22 cellular contexts compared by ENCODE assay signal in genomic region chr1:9319789-9320519, GRCh38. TPM values are rescaled to one million over a fixed set of nuclear protein-coding genes. Genes with fewer than 3 reads are reported as not detected.
DNase-seq lines count a peak whose midpoint lies in the region; ATAC-seq, FAIRE-seq and TF ChIP-seq lines count a peak whose summit lies in the region.
"Had no signal": no experiment of that assay in that cellular context is flagged by ENCODE, and none has a peak within 500 bp of the region (broad histone marks: within the 10 kb centered on the region; RNA-seq: fewer than 3 reads in every experiment).

No MANE protein-coding gene starts in this region.

- in situ Hi-C loops in IMR-90 (cut with MboI; ENCODE audit: low sequenced_read_pairs) = no loop called here
- in situ Hi-C loops in transverse colon (cut with MboI; ENCODE audit: low pct_ligation_motif_present in 1 of 4, low pct_unique_long_range_greater_than_20kb in 1 of 4, low sequenced_read_pairs in 3 of 4) = no loop called here

- peaks cover 20% of the 10 kb centered on the region for H3K36me3 Mint-ChIP-seq in astrocyte (ENCODE audit: low read depth, unreplicated experiment)
- H3K36me3 Mint-ChIP-seq in mesothelial cell of epicardium = no peaks in the 10 kb centered on the region
- H3K36me3 Mint-ChIP-seq: natural killer cell had no signal

- no peak overlapping the region for H3K56ac ChIP-seq in IMR-90 (ENCODE audit: extremely low read depth, insufficient read depth, low read length)

- no peak for DNase-seq in IMR-90
- no peak for DNase-seq in astrocyte (ENCODE audit: low read depth)
- no peak for DNase-seq in mesothelial cell of epicardium (ENCODE audit: low spot score in 2 of 2, unreplicated experiment in 2 of 2)
- no peak for DNase-seq in transverse colon
- DNase-seq in coronary artery (ENCODE audit: low spot score) = no peak
- DNase-seq in stimulated activated CD8-positive, alpha-beta memory T cell treated with anti-CD3 and anti-CD28 coated beads, Interleukin-4, amount 100 ng/mL, for 48 hours = no peak
- DNase-seq: activated CD4-positive, CD25-positive, alpha-beta regulatory T cell; DMS53; foreskin melanocyte; KG1; natural killer cell; NCI-H1092 treated with DMSO at 0.1 percent for 48 hours; NCI-H2171 treated with DMSO at 0.1 percent for 48 hours; SHP77 treated with DMSO at 0.1 percent for 48 hours; stimulated activated CD4-positive, alpha-beta T cell treated with anti-CD3 and anti-CD28 coated beads, Interleukin-1b, Interleukin-23, amount 100 ng/mL, for 48 hours; substantia nigra; T-helper 17 cell had no signal

- no peaks in the 10 kb centered on the region for H3K27me3 ChIP-seq in IMR-90 (ENCODE audit: control insufficient read depth, insufficient read depth, low read length)
- no peaks in the 10 kb centered on the region for H3K27me3 ChIP-seq in astrocyte (ENCODE audit: insufficient read depth, low read length)
- no peaks in the 10 kb centered on the region for H3K27me3 ChIP-seq in transverse colon
- H3K27me3 ChIP-seq: right atrium auricular region had no signal

- POLR2A ChIA-PET in IMR-90 (lab: Charles Lee; ENCODE audit: unreplicated experiment) = no interaction called here

- H4K8ac ChIP-seq in IMR-90 (ENCODE audit: low read depth in 2 of 2, low read length in 2 of 2) = peak overlapping the region in 1 of 2 experiments; percentile 41; a peak in 2 of 4 replicates

- H3K4me2 ChIP-seq in IMR-90 (ENCODE audit: low read depth, low read length) = peak overlapping the region; percentile 91
- H3K4me2 ChIP-seq in astrocyte (ENCODE audit: low read length) = peak overlapping the region; percentile 67

- no TSS peak for BruUV-seq in IMR-90 (replicated peaks; lab: Mats Ljungman, UMichigan)

- WGBS in IMR-90 (ENCODE audit: extremely low coverage in 2 of 2, insufficient read length in 1 of 2), 2 experiments = 94% methylated on average over 2 of the region's 21 CpGs; no CpG with 5 or more reads in 1 of the 2 experiments
- 63% methylated on average over 18 of the region's 21 CpGs; no CpG with 5 or more reads in 1 of the 2 donors for WGBS in transverse colon (ENCODE audit: low coverage in 1 of 2), 2 donors

- TF ChIP-seq RAD21 in IMR-90 (IDR thresholded peaks at IDR 0.05; ENCODE audit: low read length) = no peak

- peak overlapping the region; percentile 69 for H2BK120ac ChIP-seq in IMR-90 (ENCODE audit: low read depth, low read length)

- H3K4me3 Mint-ChIP-seq in astrocyte (ENCODE audit: unreplicated experiment) (no peak overlapping the region), mesothelial cell of epicardium (no peak overlapping the region)
- H3K4me3 Mint-ChIP-seq: central memory CD8-positive, alpha-beta T cell; natural killer cell; T-helper 17 cell had no signal

- peak overlapping the region; percentile 59; the same call in 1 of the 2 replicates for H3K18ac ChIP-seq in IMR-90 (ENCODE audit: low read depth, low read length)

- no peak overlapping the region for H3K4me3 ChIP-seq in IMR-90 (ENCODE audit: insufficient read depth, low read depth, low read length)
- H3K4me3 ChIP-seq in astrocyte (ENCODE audit: insufficient read depth, low read depth, low read length) = no peak overlapping the region
- no peak overlapping the region for H3K4me3 ChIP-seq in transverse colon
- H3K4me3 ChIP-seq in coronary artery = no peak overlapping the region
- H3K4me3 ChIP-seq: right atrium auricular region had no signal

- H2BK20ac ChIP-seq in IMR-90 (ENCODE audit: low read depth, low read length) = peak overlapping the region; percentile 32; the same call in 1 of the 2 replicates

- H2AK5ac ChIP-seq in IMR-90 (ENCODE audit: low read depth, low read length) = peak overlapping the region; percentile 92

- no peaks in the 10 kb centered on the region for H3K9me3 Mint-ChIP-seq in astrocyte (ENCODE audit: unreplicated experiment)
- no peaks in the 10 kb centered on the region for H3K9me3 Mint-ChIP-seq in mesothelial cell of epicardium
- H3K9me3 Mint-ChIP-seq: activated T-helper 2 cell treated with anti-CD3 and anti-CD28 coated beads, Interferon-gamma antibody, Interleukin-2, Interleukin-4, amounts not matched to agents 10 μg/mL and 5 μg/mL and 100 μg/mL, durations not matched to agents 14 hours and 24 hours and 36 hours; central memory CD8-positive, alpha-beta T cell; natural killer cell had no signal

- peak overlapping the region; percentile 66 for H4K91ac ChIP-seq in IMR-90 (ENCODE audit: insufficient read depth, low read depth, low read length)

- H2AFZ ChIP-seq in IMR-90 (replicated peaks; ENCODE audit: low read length, poor library complexity) (peak overlapping the region; percentile 36), astrocyte (ENCODE audit: low read depth, low read length) (no peak overlapping the region)

- H3K9me1 ChIP-seq in IMR-90 (ENCODE audit: insufficient read depth, low read length) = peaks cover 64% of the 10 kb centered on the region

- intact Hi-C loops in IMR-90 (cut with micrococcal nuclease) = loop anchor here (2.0 kb wide), 1 partner anchor 25 kb away; no protein-coding TSS in a partner anchor
- intact Hi-C loops in transverse colon (cut with DNase I; ENCODE audit: low total_unique reads) = no loop called here

- peak overlapping the region; percentile 61 for H3K4ac ChIP-seq in IMR-90 (ENCODE audit: low read depth, low read length)

- H3K27ac ChIP-seq in IMR-90 (ENCODE audit: insufficient read depth, low read length) (no peak overlapping the region), astrocyte (ENCODE audit: low read depth, low read length) (no peak overlapping the region), transverse colon (peak overlapping the region; percentile 70 to 81 (median 76)), coronary artery (peak overlapping the region in 1 of 2 donors; percentile 79)
- H3K27ac ChIP-seq: C4-2B had no signal

- H3K4me1 ChIP-seq in IMR-90 (ENCODE audit: control insufficient read depth, insufficient read depth, low read length) = peaks cover 46% of the 10 kb centered on the region
- peaks cover 64% of the 10 kb centered on the region for H3K4me1 ChIP-seq in astrocyte (ENCODE audit: insufficient read depth, low read length)
- peaks cover 27 to 94% (median 67%) of the 10 kb centered on the region in 4 donors for H3K4me1 ChIP-seq in transverse colon

- no peak overlapping the region for H2BK15ac ChIP-seq in IMR-90 (ENCODE audit: low read depth, low read length)

- H3K79me1 ChIP-seq in IMR-90 (ENCODE audit: low read depth in 1 of 2, low read length in 2 of 2) = peaks cover 31 to 95% of the 10 kb centered on the region in 2 experiments

- TF ChIP-seq EP300 in transverse colon (IDR thresholded peaks at IDR 0.05; ENCODE audit: low read depth) = no peak

- no peak for FAIRE-seq in astrocyte (lab: Jason Lieb, UNC)

- dilution Hi-C loops in IMR-90 (cut with HindIII; ENCODE audit: low sequenced_read_pairs, unreplicated experiment) = no loop called here

- no peaks in the 10 kb centered on the region for H3K9me3 ChIP-seq in IMR-90 (ENCODE audit: control insufficient read depth, insufficient read depth, low read length)
- no peaks in the 10 kb centered on the region for H3K9me3 ChIP-seq in astrocyte (ENCODE audit: insufficient read depth, low read depth, low read length)
- no peaks in the 10 kb centered on the region for H3K9me3 ChIP-seq in transverse colon
- H3K9me3 ChIP-seq: right atrium auricular region had no signal

- no peak for ATAC-seq in IMR-90 (ENCODE audit: low read depth)
- ATAC-seq in HG02840 (IDR thresholded peaks at IDR 0.05; ENCODE audit: low FRiP score, unreplicated experiment) = no peak
- ATAC-seq: natural killer cell, T-helper 17 cell had no signal

- peak overlapping the region; percentile 44; the same call in 1 of the 2 replicates for H3K23ac ChIP-seq in IMR-90 (ENCODE audit: low read depth, low read length)

- H3K9ac ChIP-seq in IMR-90 (ENCODE audit: low read depth, low read length) (no peak overlapping the region), astrocyte (ENCODE audit: low read length) (no peak overlapping the region)

- peak overlapping the region; percentile 51; the same call in 1 of the 2 replicates for H3K14ac ChIP-seq in IMR-90 (replicated peaks; ENCODE audit: low read depth, low read length)

- peak overlapping the region; percentile 90 for H2BK5ac ChIP-seq in IMR-90 (ENCODE audit: low read depth, low read length, poor library complexity, severe bottlenecking)

- H4K5ac ChIP-seq in IMR-90 (ENCODE audit: low read depth, low read length) = no peak overlapping the region

- H3K36me3 ChIP-seq in IMR-90 (ENCODE audit: control insufficient read depth, insufficient read depth, low read length) (no peaks in the 10 kb centered on the region; the same call in 1 of the 2 replicates), astrocyte (ENCODE audit: insufficient read depth, low read length) (no peaks in the 10 kb centered on the region), transverse colon (no peaks in the 10 kb centered on the region)

- H4K20me1 ChIP-seq in IMR-90 (ENCODE audit: insufficient read depth, low read length) (peaks cover 99% of the 10 kb centered on the region), astrocyte (ENCODE audit: insufficient read depth, low read length) (peaks cover 97% of the 10 kb centered on the region)

- peaks cover 100% of the 10 kb centered on the region for H3K79me2 ChIP-seq in astrocyte (ENCODE audit: insufficient read depth, low read length)

- TF ChIP-seq CTCF in IMR-90 (conservative IDR thresholded peaks at IDR 0.05; ENCODE audit: low read depth, low read length) = no peak
- TF ChIP-seq CTCF in astrocyte (IDR thresholded peaks at IDR 0.05; ENCODE audit: insufficient read depth, low read depth, low read length) = no peak
- TF ChIP-seq CTCF in mesothelial cell of epicardium (IDR thresholded peaks at IDR 0.05; ENCODE audit: unreplicated experiment) = no peak
- no peak for TF ChIP-seq CTCF in transverse colon (IDR thresholded peaks at IDR 0.05)
- no peak for TF ChIP-seq CTCF in coronary artery (IDR thresholded peaks at IDR 0.05)

- H3K27me3 Mint-ChIP-seq in astrocyte (ENCODE audit: low read depth, unreplicated experiment) (no peaks in the 10 kb centered on the region), mesothelial cell of epicardium (ENCODE audit: low read depth) (no peaks in the 10 kb centered on the region)
- H3K27me3 Mint-ChIP-seq: central memory CD8-positive, alpha-beta T cell; T-helper 17 cell had no signal

- H2AK9ac ChIP-seq in IMR-90 (replicated peaks; ENCODE audit: low read depth, low read length, poor library complexity) = no peak overlapping the region

- H3K27ac Mint-ChIP-seq in astrocyte (ENCODE audit: unreplicated experiment) (no peak overlapping the region), mesothelial cell of epicardium (peak overlapping the region; percentile 91)
- H3K27ac Mint-ChIP-seq: activated T-helper 2 cell treated with anti-CD3 and anti-CD28 coated beads, Interferon-gamma antibody, Interleukin-2, Interleukin-4, amounts not matched to agents 10 μg/mL and 5 μg/mL and 100 μg/mL, durations not matched to agents 14 hours and 24 hours and 36 hours; natural killer cell; T-helper 17 cell had no signal

- H3K4me1 Mint-ChIP-seq in astrocyte (ENCODE audit: low read depth, unreplicated experiment) (peaks cover 54% of the 10 kb centered on the region), mesothelial cell of epicardium (peaks cover 35% of the 10 kb centered on the region)

- CTCF ChIA-PET in IMR-90 (lab: Yijun Ruan, JAX) = no interaction called here

- TF ChIP-seq POLR2A in IMR-90 (IDR thresholded peaks at IDR 0.05; ENCODE audit: low read depth, low read length) = no peak
- TF ChIP-seq POLR2A in transverse colon (IDR thresholded peaks at IDR 0.05) = no peak

RNA-seq across cellular contexts. Expression of gene SPSB1, which starts 27.3 kb away (rescaled TPM):
- total RNA-seq in IMR-90 (2012; rRNA removed) (15.0 and 16.7 TPM in 2 replicates), astrocyte (53.5 and 56.7 TPM in 2 replicates), mesothelial cell of epicardium (22.0 to 24.8 TPM (median 23.9 TPM) in 3 replicates), transverse colon (10 to 100 TPM; 40.0 to 82.1 (median 52.6) TPM)
- 17.6 and 19.8 TPM in 2 replicates for polyA plus RNA-seq in IMR-90 (2012; rRNA removed)
- 22.0 and 35.7 TPM in 2 replicates for polyA plus RNA-seq in IMR-90 (2012; cell fraction: cytosol; rRNA removed)
- 16.5 and 24.0 TPM in 2 replicates for polyA plus RNA-seq in IMR-90 (2012; cell fraction: nucleus; rRNA removed; ENCODE audit: low replicate concordance)

Comparison
In these comparisons a context has a peak if more than half of its experiments do, and no peak if none do; other contexts are left out.
1. H3K27ac ChIP-seq: peak in transverse colon (4 of 4); none in IMR-90 (single experiment) and astrocyte (single experiment).